ENCODE assay signal across 12 cellular contexts in the genomic region with DNA sequence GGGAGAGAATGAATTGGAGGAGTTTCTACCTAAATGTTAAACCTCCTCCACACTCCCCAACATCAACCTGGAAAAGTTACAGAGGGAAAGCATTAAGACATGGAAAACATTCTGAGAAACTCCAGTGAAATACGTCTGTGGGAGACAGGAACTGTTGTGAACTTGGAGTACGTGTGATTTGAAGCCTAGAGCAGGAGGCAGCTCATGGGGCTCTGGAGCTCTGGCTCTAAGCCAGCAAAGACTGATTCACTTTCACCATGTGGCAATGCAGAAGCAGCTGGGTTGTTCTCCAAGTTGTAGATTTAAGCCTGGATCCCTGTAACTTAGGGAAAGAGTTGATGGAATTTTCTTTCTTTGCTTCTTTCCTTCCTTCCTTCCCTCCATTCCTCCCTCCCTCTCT.
DNase-seq lines count a peak whose midpoint lies in the region; TF ChIP-seq lines count a peak whose summit lies in the region.
"Had no signal": no experiment of that assay in that cellular context is flagged by ENCODE, and none has a peak within 500 bp of the region (broad histone marks: within the 10 kb centered on the region; RNA-seq: fewer than 3 reads in every experiment).

No MANE protein-coding gene starts in this region.

- BruUV-seq in mammary epithelial cell (replicated peaks; lab: Mats Ljungman, UMichigan): no TSS peak

- H3K9me2 ChIP-seq in Karpas-422 (replicated peaks; ENCODE audit: insufficient read depth, low read length): no peaks in the 10 kb centered on the region

- no peak overlapping the region for H3K4me2 ChIP-seq in mammary epithelial cell (ENCODE audit: insufficient read depth, low read depth, low read length)
- H3K4me2 ChIP-seq in Karpas-422 (ENCODE audit: low read depth, low read length, poor library complexity, severe bottlenecking): no peak overlapping the region

- CTCF ChIA-PET in mammary epithelial cell (lab: Charles Lee; ENCODE audit: low non-redundant PET): interaction anchor here (0.6 kb wide), 1 partner anchor 535 kb away, joined by 3 read pairs; no protein-coding TSS in a partner anchor

- H3K4me1 ChIP-seq in mammary epithelial cell (ENCODE audit: insufficient read depth, low read length) (no peaks in the 10 kb centered on the region), tibial artery (peaks cover 0 to 4% (median 2%) of the 10 kb centered on the region in 4 donors), Karpas-422 (ENCODE audit: low read length) (no peaks in the 10 kb centered on the region)
- H3K4me1 ChIP-seq: psoas muscle had no signal

- H4K20me1 ChIP-seq in mammary epithelial cell (ENCODE audit: insufficient read depth, low read length): no peaks in the 10 kb centered on the region
- H4K20me1 ChIP-seq in Karpas-422 (ENCODE audit: insufficient read depth, low read depth, low read length): no peaks in the 10 kb centered on the region

- H3K36me3 ChIP-seq in mammary epithelial cell (ENCODE audit: insufficient read depth, low read length): no peaks in the 10 kb centered on the region
- no peaks in the 10 kb centered on the region for H3K36me3 ChIP-seq in tibial artery
- no peaks in the 10 kb centered on the region for H3K36me3 ChIP-seq in Karpas-422 (ENCODE audit: insufficient read depth, low read length)
- H3K36me3 ChIP-seq: WERI-Rb-1 had no signal

- H3K4me3 ChIP-seq in mammary epithelial cell (replicated peaks in 1 of 3; ENCODE audit: insufficient read depth in 1 of 3, low read depth in 2 of 3, low read length in 3 of 3) (no peak overlapping the region), tibial artery (no peak overlapping the region), Karpas-422 (ENCODE audit: low read length) (no peak overlapping the region)
- H3K4me3 ChIP-seq: psoas muscle had no signal

- in situ Hi-C loops in mammary epithelial cell (cut with MboI; ENCODE audit: low sequenced_read_pairs in 2 of 2): no loop called here

- no peaks in the 10 kb centered on the region for H3K27me3 ChIP-seq in mammary epithelial cell (ENCODE audit: insufficient read depth, low read length)
- H3K27me3 ChIP-seq in tibial artery: no peaks in the 10 kb centered on the region
- no peaks in the 10 kb centered on the region for H3K27me3 ChIP-seq in Karpas-422 (ENCODE audit: low read length)

- WGBS in mammary epithelial cell (ENCODE audit: low coverage, missing lambda C conversion rate): 67% methylated on average over 2 of the region's 2 CpGs

- H2AFZ ChIP-seq in mammary epithelial cell (ENCODE audit: low read depth, low read length) (peak overlapping the region; percentile 0), Karpas-422 (ENCODE audit: low read length) (no peak overlapping the region)

- H3K27ac ChIP-seq in mammary epithelial cell (ENCODE audit: insufficient read depth, low read depth, low read length): no peak overlapping the region
- H3K27ac ChIP-seq in tibial artery: no peak overlapping the region
- H3K27ac ChIP-seq in Karpas-422 (ENCODE audit: low read length): no peak overlapping the region
- H3K27ac ChIP-seq: psoas muscle, WERI-Rb-1 had no signal

- no peaks in the 10 kb centered on the region for H3K79me2 ChIP-seq in mammary epithelial cell (ENCODE audit: insufficient read depth, low read length)
- no peaks in the 10 kb centered on the region for H3K79me2 ChIP-seq in Karpas-422 (ENCODE audit: low read length)

- intact Hi-C loops in mammary epithelial cell (cut with micrococcal nuclease): no loop called here
- intact Hi-C loops in tibial artery (cut with DNase I; ENCODE audit: low total_unique reads): no loop called here

- peak; percentile 0 for DNase-seq in NCI-H345 (lab: John Stamatoyannopoulos, UW)
- DNase-seq in NCI-H345 treated with DMSO at 0.1 percent for 48 hours (lab: John Stamatoyannopoulos, UW; ENCODE audit: unreplicated experiment): no peak
- peak; percentile 59 for DNase-seq in mammary epithelial cell
- peak; percentile 4 for DNase-seq in iris pigment epithelial cell (ENCODE audit: low read depth)
- DNase-seq in tibial artery: peak; percentile 59 to 67
- DNase-seq in cortex of kidney (lab: John Stamatoyannopoulos, UW): no peak
- DNase-seq in Karpas-422: no peak
- DNase-seq in islet precursor cell: no peak
- DNase-seq: 8988T, DND-41, psoas muscle, WERI-Rb-1 had no signal

- dilution Hi-C loops in mammary epithelial cell (cut with HindIII; ENCODE audit: low sequenced_read_pairs): no loop called here

- H3K9ac ChIP-seq in mammary epithelial cell (ENCODE audit: insufficient read depth, low read length) (no peak overlapping the region), Karpas-422 (ENCODE audit: low read length) (no peak overlapping the region)

- TF ChIP-seq CTCF in mammary epithelial cell (conservative IDR thresholded peaks at IDR 0.05 in 1 of 2, IDR thresholded peaks at IDR 0.05 in 1 of 2; ENCODE audit: extremely low read depth in 1 of 2, insufficient read depth in 1 of 2, low read depth in 1 of 2, low read length in 2 of 2) (no peak), tibial artery (IDR thresholded peaks at IDR 0.05) (no peak)

- H3K9me3 ChIP-seq in mammary epithelial cell (replicated peaks; ENCODE audit: insufficient read depth, low read length) (no peaks in the 10 kb centered on the region), tibial artery (no peaks in the 10 kb centered on the region), Karpas-422 (ENCODE audit: low read length) (no peaks in the 10 kb centered on the region)
- H3K9me3 ChIP-seq: psoas muscle had no signal

Comparison
In these comparisons a context has a peak if more than half of its experiments do, and no peak if none do; other contexts are left out.
1. DNase-seq: peak in NCI-H345 (single experiment), mammary epithelial cell (single experiment), iris pigment epithelial cell (single experiment) and tibial artery (2 of 2); none in NCI-H345 treated with DMSO at 0.1 percent for 48 hours (single experiment), cortex of kidney (single experiment), Karpas-422 (single experiment) and islet precursor cell (single experiment).